Comparison of ENCODE assay signal across 14 cellular contexts in the genomic region with DNA sequence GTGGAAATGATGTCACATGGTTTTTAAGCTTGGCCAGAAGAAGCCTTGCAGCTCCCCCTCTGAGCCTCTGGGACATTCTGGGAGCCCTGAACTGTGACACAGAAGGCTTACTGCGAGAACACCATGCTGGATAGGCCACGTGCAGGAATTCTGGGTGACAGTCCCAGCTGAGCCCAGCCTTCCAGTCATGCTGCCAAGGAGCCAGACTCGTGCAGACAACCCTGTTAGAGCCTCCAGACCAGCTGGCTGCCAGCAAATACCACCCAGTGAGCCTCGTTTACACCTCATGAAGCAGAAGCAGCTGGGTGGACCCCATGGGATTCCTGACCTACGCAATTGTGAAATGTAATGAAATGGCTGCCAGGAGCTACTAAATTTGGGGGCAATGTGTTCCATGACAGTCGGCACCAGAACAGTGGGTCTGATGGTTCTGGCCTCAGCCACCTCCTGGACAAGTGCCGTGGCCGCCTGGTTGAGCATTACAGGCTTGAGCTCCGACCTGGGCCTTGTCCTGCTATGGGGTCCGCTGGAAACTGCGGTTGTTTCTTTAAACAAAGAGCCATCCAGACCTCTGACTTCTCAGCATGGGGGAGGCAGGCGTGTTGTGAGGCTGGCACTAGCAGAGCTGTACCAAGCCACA. TPM values are rescaled to one million over a fixed set of nuclear protein-coding genes. Genes with fewer than 3 reads are reported as not detected.
DNase-seq lines count a peak whose midpoint lies in the region; ATAC-seq and TF ChIP-seq lines count a peak whose summit lies in the region.
"Had no signal": no experiment of that assay in that cellular context is flagged by ENCODE, and none has a peak within 500 bp of the region (broad histone marks: within the 10 kb centered on the region; RNA-seq: fewer than 3 reads in every experiment).

No MANE protein-coding gene starts in this region.

- no peaks in the 10 kb centered on the region for H4K20me1 ChIP-seq in IMR-90 (ENCODE audit: insufficient read depth, low read length)

- no peaks in the 10 kb centered on the region for H3K27me3 Mint-ChIP-seq in endodermal cell (ENCODE audit: insufficient read depth)

- H2AFZ ChIP-seq in IMR-90 (replicated peaks; ENCODE audit: low read length, poor library complexity) = peak overlapping the region; percentile 7

- POLR2A ChIA-PET in IMR-90 (lab: Charles Lee; ENCODE audit: unreplicated experiment) = no interaction called here

- H3K27me3 ChIP-seq in IMR-90 (ENCODE audit: control insufficient read depth, insufficient read depth, low read length) (peaks cover 28% of the 10 kb centered on the region), endodermal cell (ENCODE audit: control insufficient read depth, insufficient read depth, low read length, poor library complexity, severe bottlenecking) (no peaks in the 10 kb centered on the region)

- CTCF ChIA-PET in IMR-90 (lab: Yijun Ruan, JAX) = no interaction called here

- peak overlapping the region; percentile 64 for H3K27ac Mint-ChIP-seq in endodermal cell
- H3K27ac Mint-ChIP-seq: B cell had no signal

- H2AK5ac ChIP-seq in IMR-90 (ENCODE audit: low read depth, low read length) = no peak overlapping the region

- no peak for TF ChIP-seq RAD21 in IMR-90 (IDR thresholded peaks at IDR 0.05; ENCODE audit: low read length)

- H3K14ac ChIP-seq in IMR-90 (replicated peaks; ENCODE audit: low read depth, low read length) = no peak overlapping the region

- H3K23ac ChIP-seq in IMR-90 (ENCODE audit: low read depth, low read length) = no peak overlapping the region

- peaks cover 6% of the 10 kb centered on the region for H3K9me3 Mint-ChIP-seq in endodermal cell

- no peak overlapping the region for H2AK9ac ChIP-seq in IMR-90 (replicated peaks; ENCODE audit: low read depth, low read length, poor library complexity)

- H2BK15ac ChIP-seq in IMR-90 (ENCODE audit: low read depth, low read length) = no peak overlapping the region

- peaks cover 17% of the 10 kb centered on the region for H3K4me1 Mint-ChIP-seq in endodermal cell

- H3K79me1 ChIP-seq in IMR-90 (ENCODE audit: low read depth in 1 of 2, low read length in 2 of 2) = no peaks in the 10 kb centered on the region

- no peaks in the 10 kb centered on the region for H3K36me3 ChIP-seq in IMR-90 (ENCODE audit: control insufficient read depth, insufficient read depth, low read length)
- no peaks in the 10 kb centered on the region for H3K36me3 ChIP-seq in endodermal cell (ENCODE audit: control insufficient read depth, insufficient read depth, low read length)

- peaks cover under 1% of the 10 kb centered on the region for H3K9me3 ChIP-seq in IMR-90 (ENCODE audit: control insufficient read depth, insufficient read depth, low read length)
- H3K9me3 ChIP-seq in endodermal cell (ENCODE audit: control insufficient read depth, low read length) = peaks cover 2% of the 10 kb centered on the region

- TF ChIP-seq POLR2A in IMR-90 (IDR thresholded peaks at IDR 0.05; ENCODE audit: low read depth, low read length) = no peak

- ATAC-seq in IMR-90 (ENCODE audit: low read depth) (no peak), left lobe of liver (no peak), sciatic nerve (peak; percentile 33)

- H3K56ac ChIP-seq in IMR-90 (ENCODE audit: extremely low read depth, insufficient read depth, low read length) = no peak overlapping the region

- no peak overlapping the region for H3K27ac ChIP-seq in IMR-90 (ENCODE audit: insufficient read depth, low read length)
- H3K27ac ChIP-seq in endodermal cell (ENCODE audit: low read depth, low read length) = no peak overlapping the region
- H3K27ac ChIP-seq: KMS-11, SK-N-MC had no signal

- H2BK5ac ChIP-seq in IMR-90 (ENCODE audit: low read depth, low read length, poor library complexity, severe bottlenecking) = no peak overlapping the region

- dilution Hi-C loops in IMR-90 (cut with HindIII; ENCODE audit: low sequenced_read_pairs, unreplicated experiment) = no loop called here

- H4K8ac ChIP-seq in IMR-90 (ENCODE audit: low read depth in 2 of 2, low read length in 2 of 2) = no peak overlapping the region

- DNase-seq in IMR-90 (no peak), endodermal cell (peak; percentile 81), left lobe of liver (ENCODE audit: low spot score) (peak; percentile 40), sciatic nerve (ENCODE audit: low spot score) (peak; percentile 35), GDM1 (lab: John Stamatoyannopoulos, UW) (no peak), DMS153 treated with DMSO at 0.1 percent for 48 hours (lab: John Stamatoyannopoulos, UW; ENCODE audit: unreplicated experiment) (no peak), DMS53 treated with DMSO at 0.1 percent for 48 hours (lab: John Stamatoyannopoulos, UW; ENCODE audit: unreplicated experiment) (no peak)
- no peak for DNase-seq in stimulated activated CD4-positive, alpha-beta T cell treated with anti-CD3 and anti-CD28 coated beads, Interleukin-12 subunit alpha, Interleukin-12 subunit beta, amount 100 ng/mL, for 4 hours
- DNase-seq: NCI-H1105 treated with DMSO at 0.1 percent for 48 hours, NCI-H1930, NCI-H526 had no signal

- H3K4me1 ChIP-seq in IMR-90 (ENCODE audit: control insufficient read depth, insufficient read depth, low read length) (no peaks in the 10 kb centered on the region), endodermal cell (ENCODE audit: control insufficient read depth, insufficient read depth, low read length) (peaks cover 18% of the 10 kb centered on the region)

- no peaks in the 10 kb centered on the region for H3K9me1 ChIP-seq in IMR-90 (ENCODE audit: insufficient read depth, low read length)

- H2BK20ac ChIP-seq in IMR-90 (ENCODE audit: low read depth, low read length) = no peak overlapping the region

- H3K18ac ChIP-seq in IMR-90 (ENCODE audit: low read depth, low read length) = no peak overlapping the region

- in situ Hi-C loops in IMR-90 (cut with MboI; ENCODE audit: low sequenced_read_pairs) = no loop called here

- no peak overlapping the region for H4K91ac ChIP-seq in IMR-90 (ENCODE audit: insufficient read depth, low read depth, low read length)

- H2BK120ac ChIP-seq in IMR-90 (ENCODE audit: low read depth, low read length) = no peak overlapping the region

- no peaks in the 10 kb centered on the region for H3K36me3 Mint-ChIP-seq in endodermal cell (ENCODE audit: low read depth)

- no TSS peak for BruUV-seq in IMR-90 (replicated peaks; lab: Mats Ljungman, UMichigan)

- no peak overlapping the region for H3K4me3 ChIP-seq in IMR-90 (ENCODE audit: insufficient read depth, low read depth, low read length)
- H3K4me3 ChIP-seq in endodermal cell (ENCODE audit: low read length) = no peak overlapping the region
- H3K4me3 ChIP-seq: SK-N-MC had no signal

- H3K4ac ChIP-seq in IMR-90 (ENCODE audit: low read depth, low read length) = no peak overlapping the region

- no peak overlapping the region for H4K5ac ChIP-seq in IMR-90 (ENCODE audit: low read depth, low read length)

- H3K9ac ChIP-seq in IMR-90 (ENCODE audit: low read depth, low read length) (no peak overlapping the region), endodermal cell (ENCODE audit: extremely low read depth, low read length, poor library complexity, severe bottlenecking) (no peak overlapping the region)
- H3K9ac ChIP-seq: KMS-11 had no signal

- H3K4me3 Mint-ChIP-seq in endodermal cell = no peak overlapping the region
- H3K4me3 Mint-ChIP-seq: B cell had no signal

- TF ChIP-seq CTCF in IMR-90 (conservative IDR thresholded peaks at IDR 0.05; ENCODE audit: low read depth, low read length) (no peak), endodermal cell (conservative IDR thresholded peaks at IDR 0.05) (no peak)

- 46% methylated on average over 8 of the region's 12 CpGs; no CpG with 5 or more reads in 1 of the 2 experiments for WGBS in IMR-90 (ENCODE audit: extremely low coverage in 2 of 2, insufficient read length in 1 of 2), 2 experiments
- 82 to 90% methylated on average over 12 of the region's 12 CpGs for WGBS in endodermal cell (ENCODE audit: insufficient coverage in 1 of 2, insufficient read length in 1 of 2), 2 experiments

- H3K4me2 ChIP-seq in IMR-90 (ENCODE audit: low read depth, low read length) = no peak overlapping the region
- H3K4me2 ChIP-seq: KMS-11 had no signal

- intact Hi-C loops in IMR-90 (cut with micrococcal nuclease) (no loop called here), sciatic nerve (cut with DNase I) (no loop called here)

TF ChIP-seq in IMR-90, 13 proteins besides CTCF, POLR2A, EP300 and RAD21:
- TF ChIP-seq MAZ (IDR thresholded peaks at IDR 0.05; ENCODE audit: borderline replicate concordance, low read depth, low read length) (no peak), CHD1 (IDR thresholded peaks at IDR 0.05; ENCODE audit: low read depth, low read length) (no peak), BHLHE40 (IDR thresholded peaks at IDR 0.05; ENCODE audit: low read depth, low read length) (no peak)

RNA-seq across cellular contexts. Expression of a gene that starts 19.6 kb away (rescaled TPM):
- total RNA-seq in IMR-90 (2012; rRNA removed) (7.5 and 8.1 TPM in 2 replicates), endodermal cell (10 to 100 TPM; 58.3 to 70.6 TPM), left lobe of liver (163 TPM), sciatic nerve (78.1 TPM)
- polyA plus RNA-seq in IMR-90 (2012; rRNA removed) = 17.9 and 19.0 TPM in 2 replicates
- 7.8 and 17.6 TPM in 2 replicates for polyA plus RNA-seq in IMR-90 (2012; cell fraction: cytosol; rRNA removed)
- 11.2 and 21.7 TPM in 2 replicates for polyA plus RNA-seq in IMR-90 (2012; cell fraction: nucleus; rRNA removed; ENCODE audit: low replicate concordance)
- 37.4 TPM for polyA plus RNA-seq in endodermal cell (2013, experiment 1 of 2)
- 33.9 TPM for polyA plus RNA-seq in endodermal cell (2013, experiment 2 of 2)

Comparison
In these comparisons a context has a peak if more than half of its experiments do, and no peak if none do; other contexts are left out.
1. DNase-seq: peak in endodermal cell (single experiment), left lobe of liver (single experiment) and sciatic nerve (single experiment); none in IMR-90 (single experiment), stimulated activated CD4-positive, alpha-beta T cell treated with anti-CD3 and anti-CD28 coated beads, Interleukin-12 subunit alpha, Interleukin-12 subunit beta, amount 100 ng/mL, for 4 hours (single experiment), GDM1 (single experiment), DMS153 treated with DMSO at 0.1 percent for 48 hours (single experiment) and DMS53 treated with DMSO at 0.1 percent for 48 hours (single experiment).